20 cellular contexts compared by ENCODE assay signal in genomic region chr2:190626656-190627055, GRCh38. TPM values are rescaled to one million over a fixed set of nuclear protein-coding genes. Genes with fewer than 3 reads are reported as not detected.
DNase-seq lines count a peak whose midpoint lies in the region; FAIRE-seq and TF ChIP-seq lines count a peak whose summit lies in the region.
"Had no signal": no experiment of that assay in that cellular context is flagged by ENCODE, and none has a peak within 500 bp of the region (broad histone marks: within the 10 kb centered on the region; RNA-seq: fewer than 3 reads in every experiment).

No MANE protein-coding gene starts in this region.

- no peaks in the 10 kb centered on the region for H3K9me1 ChIP-seq in keratinocyte (ENCODE audit: control insufficient read depth, extremely low read depth, insufficient read depth, low read length)

- no TSS peak for BruUV-seq in A673 (replicated peaks; lab: Mats Ljungman, UMichigan)

- peak overlapping the region; percentile 31 for H2AFZ ChIP-seq in keratinocyte (ENCODE audit: control insufficient read depth, low read length)

- dilution Hi-C loops in keratinocyte (cut with MboI; ENCODE audit: extremely low pct_ligation_motif_present, low sequenced_read_pairs) = no loop called here

- H3K4me3 ChIP-seq in A673 (ENCODE audit: low read depth, low read length, poor library complexity, severe bottlenecking) (no peak overlapping the region), AG10803 (ENCODE audit: low read length) (no peak overlapping the region), keratinocyte (ENCODE audit: control insufficient read depth in 2 of 3, extremely low read depth in 1 of 3, insufficient read depth in 2 of 3, low read depth in 1 of 3, low read length in 3 of 3) (no peak overlapping the region)
- H3K4me3 ChIP-seq: breast epithelium, prostate gland had no signal

- H3K4me2 ChIP-seq in keratinocyte (ENCODE audit: control insufficient read depth, extremely low read depth, insufficient read depth, low read depth, low read length) = no peak overlapping the region
- H3K4me2 ChIP-seq: KMS-11 had no signal

- peaks cover 9% of the 10 kb centered on the region for H3K9me3 ChIP-seq in A673 (ENCODE audit: low read depth, low read length, poor library complexity, severe bottlenecking)
- no peaks in the 10 kb centered on the region for H3K9me3 ChIP-seq in keratinocyte (ENCODE audit: control insufficient read depth, low read depth, low read length)
- H3K9me3 ChIP-seq: breast epithelium, prostate gland had no signal

- H3K36me3 ChIP-seq in A673 (ENCODE audit: insufficient read depth, low read length, poor library complexity, severe bottlenecking) (no peaks in the 10 kb centered on the region), keratinocyte (ENCODE audit: control insufficient read depth in 2 of 2, extremely low read depth in 1 of 2, insufficient read depth in 2 of 2, low read length in 2 of 2) (no peaks in the 10 kb centered on the region)
- H3K36me3 ChIP-seq: breast epithelium, prostate gland had no signal

- POLR2A ChIA-PET in A673 (lab: Charles Lee; ENCODE audit: low non-redundant PET) = no interaction called here

- CTCF ChIA-PET in A673 (lab: Charles Lee) = no interaction called here

- FAIRE-seq in keratinocyte (lab: Jason Lieb, UNC) (no peak), GM19239 (lab: Jason Lieb, UNC) (no peak)
- FAIRE-seq: GM12891 had no signal

- intact Hi-C loops in A673 (cut with micrococcal nuclease; ENCODE audit: unreplicated experiment) = no loop called here

- H3K79me2 ChIP-seq in keratinocyte (ENCODE audit: control insufficient read depth, insufficient read depth, low read length) = no peaks in the 10 kb centered on the region

- H4K20me1 ChIP-seq in keratinocyte (ENCODE audit: control insufficient read depth, extremely low read depth, insufficient read depth, low read length) = no peaks in the 10 kb centered on the region

- no peak for DNase-seq in A673 (ENCODE audit: low spot score)
- peak; percentile 57 for DNase-seq in AG10803 (ENCODE audit: low read depth)
- DNase-seq in RPMI7951 (ENCODE audit: low read depth) = peak; percentile 48
- DNase-seq in keratinocyte (ENCODE audit: low read depth, low spot score) = no peak
- DNase-seq in GM19239 (ENCODE audit: insufficient read length, low spot score) = no peak
- DNase-seq in 8988T = no peak
- DNase-seq in NCI-H2029 treated with DMSO at 0.1 percent for 48 hours (lab: John Stamatoyannopoulos, UW) = no peak
- DNase-seq: activated B cell treated with CpG ODN at 0.5 μM for 24 hours; activated CD8-positive, alpha-beta T cell treated with anti-CD3 and anti-CD28 coated beads, Interleukin-2, amount 10 ng/mL, durations not matched to agents 7 days and 5 days; activated gamma-delta T cell treated with Interleukin-2 at 50 U/mL for 16 hours; DND-41; NCI-H1092; NCI-H2081; stimulated activated CD4-positive, alpha-beta T cell treated with anti-CD3 and anti-CD28 coated beads, Interleukin-2, amount 100 ng/mL, for 48 hours; stimulated activated naive B cell treated with anti-CD40 and anti-IgM and Interleukin-4, amounts not matched to agents 10 μg/mL and 1 μg/mL and 100 μg/mL, for 72 hours; T-helper 9 cell had no signal

- H3K27me3 ChIP-seq in A673 (replicated peaks; ENCODE audit: insufficient read depth, low read depth, low read length, poor library complexity) (no peaks in the 10 kb centered on the region), keratinocyte (ENCODE audit: control insufficient read depth, extremely low read depth, insufficient read depth, low read length) (no peaks in the 10 kb centered on the region)
- H3K27me3 ChIP-seq: breast epithelium had no signal

- H3K4me1 ChIP-seq in A673 (ENCODE audit: insufficient read depth, low read length, poor library complexity, severe bottlenecking) (peaks cover 8% of the 10 kb centered on the region), keratinocyte (ENCODE audit: control insufficient read depth, extremely low read depth, insufficient read depth, low read length) (peaks cover 12% of the 10 kb centered on the region)
- H3K4me1 ChIP-seq: breast epithelium, prostate gland had no signal

- H3K27ac ChIP-seq in A673 (ENCODE audit: low read depth, low read length, poor library complexity, severe bottlenecking) = peak overlapping the region; percentile 12
- H3K27ac ChIP-seq in keratinocyte (ENCODE audit: control insufficient read depth, insufficient read depth, low read length) = no peak overlapping the region
- H3K27ac ChIP-seq: KMS-11, prostate gland had no signal

- no peak overlapping the region for H3K9ac ChIP-seq in keratinocyte (ENCODE audit: control insufficient read depth, extremely low read depth, insufficient read depth, low read length)
- H3K9ac ChIP-seq: KMS-11 had no signal

- TF ChIP-seq CTCF in A673 (conservative IDR thresholded peaks at IDR 0.05; ENCODE audit: low read depth, low read length) = no peak
- no peak for TF ChIP-seq CTCF in AG10803 (conservative IDR thresholded peaks at IDR 0.05; ENCODE audit: low read length)
- TF ChIP-seq CTCF in keratinocyte (optimal IDR thresholded peaks at IDR 0.05 in 1 of 3, IDR thresholded peaks at IDR 0.05 in 1 of 3, conservative IDR thresholded peaks at IDR 0.05 in 1 of 3; ENCODE audit: extremely low read depth in 1 of 3, insufficient read depth in 2 of 3, low read length in 3 of 3) = no peak

RNA-seq across cellular contexts. Expression of gene NAB1, which starts 22.2 kb away (rescaled TPM):
- 29.8 and 32.6 TPM in 2 replicates for total RNA-seq in A673 (2021)
- total RNA-seq in RPMI7951 (2014; rRNA removed; shearing (Covaris generic)) = 47.0 and 51.7 TPM in 2 replicates
- 10.7 to 24.3 TPM (median 21.6 TPM) in 3 replicates for polyA plus RNA-seq in keratinocyte
- polyA plus RNA-seq in keratinocyte (2011; ENCODE audit: low read depth) = 21.8 TPM
- polyA plus RNA-seq in keratinocyte (2011; cell fraction: cytosol; rRNA removed) = 11.1 and 17.6 TPM in 2 replicates
- 24.7 and 34.3 TPM in 2 replicates for polyA plus RNA-seq in keratinocyte (2011; cell fraction: nucleus; rRNA removed)
- 11.5 and 14.0 TPM in 2 replicates for polyA plus RNA-seq in keratinocyte (2012; ENCODE audit: low replicate concordance)
- 13.7 to 31.7 TPM (median 30.7 TPM) in 3 replicates for polyA minus RNA-seq in keratinocyte
- 21.3 TPM for polyA minus RNA-seq in keratinocyte (2011; cell fraction: cytosol; rRNA and poly(A)+ RNA removed)
- 11.8 and 28.2 TPM in 2 replicates for polyA minus RNA-seq in keratinocyte (2011; cell fraction: nucleus; rRNA and poly(A)+ RNA removed)

Comparison
In these comparisons a context has a peak if more than half of its experiments do, and no peak if none do; other contexts are left out.
1. DNase-seq: peak in AG10803 (single experiment) and RPMI7951 (single experiment); none in A673 (single experiment), keratinocyte (single experiment), GM19239 (single experiment), 8988T (single experiment) and NCI-H2029 treated with DMSO at 0.1 percent for 48 hours (single experiment).